17 cellular contexts compared by ENCODE assay signal in genomic region chr11:34649597-34649996, GRCh38. TPM values are rescaled to one million over a fixed set of nuclear protein-coding genes. Genes with fewer than 3 reads are reported as not detected.
"Had no signal": no experiment of that assay in that cellular context is flagged by ENCODE, and none has a peak within 500 bp of the region (broad histone marks: within the 10 kb centered on the region; RNA-seq: fewer than 3 reads in every experiment).

No MANE protein-coding gene starts in this region.

- H3K36me3 Mint-ChIP-seq: brain, natural killer cell had no signal

- H3K4me1 ChIP-seq: esophagus muscularis mucosa had no signal

- ATAC-seq: right cardiac atrium had no signal

- H3K9me3 Mint-ChIP-seq: activated T-helper 1 cell treated with anti-CD3 and anti-CD28 coated beads, Interleukin-12 subunit alpha, Interleukin-12 subunit beta, Interleukin-2, Interleukin-4 antibody, amounts not matched to agents 30 ng/mL and 10 ng/mL and 1 ng/mL, durations not matched to agents 14 hours and 24 hours and 36 hours; brain; natural killer cell had no signal

- H3K27ac ChIP-seq: esophagus muscularis mucosa had no signal

- H3K9me3 ChIP-seq: esophagus muscularis mucosa, transverse colon had no signal

- H3K27ac Mint-ChIP-seq: activated CD8-positive, alpha-beta T cell treated with anti-CD3 and anti-CD28 coated beads, Interleukin-2, amount 10 ng/mL, durations not matched to agents 7 days and 5 days; activated T-helper 1 cell treated with anti-CD3 and anti-CD28 coated beads, Interleukin-12 subunit alpha, Interleukin-12 subunit beta, Interleukin-2, Interleukin-4 antibody, amounts not matched to agents 30 ng/mL and 10 ng/mL and 1 ng/mL, durations not matched to agents 14 hours and 24 hours and 36 hours; brain had no signal

- H3K36me3 ChIP-seq: esophagus muscularis mucosa had no signal

- H3K4me3 Mint-ChIP-seq: activated CD8-positive, alpha-beta T cell treated with anti-CD3 and anti-CD28 coated beads, Interleukin-2, amount 10 ng/mL, durations not matched to agents 7 days and 5 days; activated T-helper 1 cell treated with anti-CD3 and anti-CD28 coated beads, Interleukin-12 subunit alpha, Interleukin-12 subunit beta, Interleukin-2, Interleukin-4 antibody, amounts not matched to agents 30 ng/mL and 10 ng/mL and 1 ng/mL, durations not matched to agents 14 hours and 24 hours and 36 hours had no signal

- H3K4me3 ChIP-seq: esophagus muscularis mucosa, smooth muscle cell, transverse colon had no signal

- H3K4me2 ChIP-seq: smooth muscle cell had no signal

- H3K27me3 ChIP-seq: transverse colon had no signal

- DNase-seq: activated CD8-positive, alpha-beta T cell treated with anti-CD3 and anti-CD28 coated beads, Interleukin-2, amount 10 ng/mL, durations not matched to agents 7 days and 5 days; activated naive CD4-positive, alpha-beta T cell treated with Interleukin-2 at 50 U/mL for 16 hours; amniotic stem cell; glutamatergic neuron; immature natural killer cell; natural killer cell; posterior cingulate gyrus; right cardiac atrium; T-helper 9 cell; transverse colon had no signal

RNA-seq across cellular contexts. Expression of gene EHF, which starts 28.7 kb away (rescaled TPM):
- total RNA-seq: activated CD8-positive, alpha-beta T cell treated with anti-CD3 and anti-CD28 coated beads, Interleukin-2, amount 10 ng/mL, durations not matched to agents 7 days and 5 days; activated T-helper 1 cell treated with anti-CD3 and anti-CD28 coated beads, Interleukin-12 subunit alpha, Interleukin-12 subunit beta, Interleukin-2, Interleukin-4 antibody, amounts not matched to agents 30 ng/mL and 10 ng/mL and 1 ng/mL, durations not matched to agents 14 hours and 24 hours and 36 hours; chondrocyte; dermis microvascular lymphatic vessel endothelial cell; lung microvascular endothelial cell; natural killer cell had no signal
- polyA plus RNA-seq: immature natural killer cell had no signal
